In genomic region chr9:128481561-128481960, GRCh38 we compare ENCODE assay signal across 40 cellular contexts.
"Had no signal": no experiment of that assay in that cellular context is flagged by ENCODE, and none has a peak within 500 bp of the region (broad histone marks: within the 10 kb centered on the region; RNA-seq: fewer than 3 reads in every experiment).

No MANE protein-coding gene starts in this region.

- ATAC-seq: activated CD8-positive, alpha-beta memory T cell treated with anti-CD3 and anti-CD28 coated beads, Interleukin-2, amount 10 ng/mL, durations not matched to agents 7 days and 5 days; Right ventricle myocardium inferior; SK-N-SH treated with all-trans-retinoic acid at 6 μM for 48 hours; T-cell had no signal

- H3K4me3 ChIP-seq: cardiac muscle cell, MG63, PC-9 had no signal

- H3K4me1 Mint-ChIP-seq: activated B cell treated with CpG ODN at 0.5 μM for 24 hours; activated CD4-positive, alpha-beta memory T cell treated with anti-CD3 and anti-CD28 coated beads, Interleukin-2, amount 10 ng/mL, durations not matched to agents 7 days and 5 days; activated CD8-positive, alpha-beta memory T cell treated with anti-CD3 and anti-CD28 coated beads, Interleukin-2, amount 10 ng/mL, durations not matched to agents 7 days and 5 days; activated naive CD8-positive, alpha-beta T cell treated with anti-CD3 and anti-CD28 coated beads for 36 hours; T-cell had no signal

- H3K4me2 ChIP-seq: PC-9 had no signal

- H3K4me3 Mint-ChIP-seq: activated B cell treated with CpG ODN at 0.5 μM for 24 hours; activated CD4-positive, alpha-beta memory T cell treated with anti-CD3 and anti-CD28 coated beads, Interleukin-2, amount 10 ng/mL, durations not matched to agents 7 days and 5 days; activated CD8-positive, alpha-beta memory T cell treated with anti-CD3 and anti-CD28 coated beads, Interleukin-2, amount 10 ng/mL, durations not matched to agents 7 days and 5 days; activated naive CD8-positive, alpha-beta T cell treated with anti-CD3 and anti-CD28 coated beads for 36 hours; central memory CD8-positive, alpha-beta T cell; T-cell had no signal

- FAIRE-seq: RCC 7860 had no signal

- H3K9me3 Mint-ChIP-seq: activated B cell treated with CpG ODN at 0.5 μM for 24 hours; activated CD4-positive, alpha-beta memory T cell treated with anti-CD3 and anti-CD28 coated beads, Interleukin-2, amount 10 ng/mL, durations not matched to agents 7 days and 5 days; activated naive CD8-positive, alpha-beta T cell treated with anti-CD3 and anti-CD28 coated beads for 36 hours; central memory CD8-positive, alpha-beta T cell; T-cell had no signal

- H3K9me3 ChIP-seq: MG63 had no signal

- H3K27me3 Mint-ChIP-seq: activated B cell treated with CpG ODN at 0.5 μM for 24 hours; activated CD4-positive, alpha-beta memory T cell treated with anti-CD3 and anti-CD28 coated beads, Interleukin-2, amount 10 ng/mL, durations not matched to agents 7 days and 5 days; activated CD8-positive, alpha-beta memory T cell treated with anti-CD3 and anti-CD28 coated beads, Interleukin-2, amount 10 ng/mL, durations not matched to agents 7 days and 5 days; activated naive CD8-positive, alpha-beta T cell treated with anti-CD3 and anti-CD28 coated beads for 36 hours; central memory CD8-positive, alpha-beta T cell; T-cell had no signal

- H3K27me3 ChIP-seq: brain microvascular endothelial cell, cardiac muscle cell, MG63 had no signal

- DNase-seq: activated B cell treated with CpG ODN at 0.5 μM for 24 hours; activated CD4-positive, alpha-beta memory T cell treated with anti-CD3 and anti-CD28 coated beads, Interleukin-2, amount 10 ng/mL, durations not matched to agents 7 days and 5 days; activated CD4-positive, alpha-beta T cell treated with anti-CD3 and anti-CD28 coated beads for 48 hours; activated CD4-positive, CD25-positive, alpha-beta regulatory T cell treated with anti-CD3 and anti-CD28 coated beads, Interleukin-2, amount 50 U/mL, for 72 hours; activated CD8-positive, alpha-beta memory T cell treated with anti-CD3 and anti-CD28 coated beads for 24 hours; activated CD8-positive, alpha-beta memory T cell treated with anti-CD3 and anti-CD28 coated beads, Interleukin-2, amount 10 ng/mL, durations not matched to agents 7 days and 5 days; activated CD8-positive, alpha-beta memory T cell treated with anti-CD3 and anti-CD28 coated beads, Interleukin-2, amount 50 U/mL, for 48 hours; activated effector memory CD4-positive, alpha-beta T cell treated with anti-CD3 and anti-CD28 coated beads, Interleukin-2, amount 50 U/mL, for 16 hours; activated naive CD4-positive, alpha-beta T cell; activated naive CD4-positive, alpha-beta T cell treated with anti-CD3 and anti-CD28 coated beads, Interleukin-2, amount 50 U/mL, for 16 hours; activated naive CD8-positive, alpha-beta T cell treated with anti-CD3 and anti-CD28 coated beads for 36 hours; activated T-cell treated with anti-CD3 and anti-CD28 coated beads, Interleukin-2, amount 50 U/mL, for 48 hours; amniotic stem cell; brain microvascular endothelial cell; Kasumi-1; KG1; MG63; NCI-H1048; NCI-H1105 treated with DMSO at 0.1 percent for 48 hours; NCI-H1436; NCI-H1694; NCI-H1930; NCI-H2081 treated with DMSO at 0.1 percent for 48 hours; NCI-H345; NCI-H510A; NCI-H526; NCI-H748 treated with DMSO at 0.1 percent for 48 hours; NK-92 treated with Interleukin-12 subunit alpha and Interleukin-12 subunit beta, amount 100 ng/mL, for 24 hours; PC-9; SIG-M5; T-cell; T-helper 2 cell; T-helper 9 cell had no signal

- H3K27ac Mint-ChIP-seq: activated B cell treated with CpG ODN at 0.5 μM for 24 hours; activated CD4-positive, alpha-beta memory T cell treated with anti-CD3 and anti-CD28 coated beads, Interleukin-2, amount 10 ng/mL, durations not matched to agents 7 days and 5 days; activated CD8-positive, alpha-beta memory T cell treated with anti-CD3 and anti-CD28 coated beads, Interleukin-2, amount 10 ng/mL, durations not matched to agents 7 days and 5 days; activated naive CD8-positive, alpha-beta T cell treated with anti-CD3 and anti-CD28 coated beads for 36 hours; T-cell had no signal

- H3K27ac ChIP-seq: brain microvascular endothelial cell, cardiac muscle cell, PC-9, RWPE1, VCaP had no signal
